14 cellular contexts compared by ENCODE assay signal in genomic region chr4:155604718-155605601, GRCh38.
DNase-seq lines count a peak whose midpoint lies in the region; ATAC-seq, FAIRE-seq and TF ChIP-seq lines count a peak whose summit lies in the region.
"Had no signal": no experiment of that assay in that cellular context is flagged by ENCODE, and none has a peak within 500 bp of the region (broad histone marks: within the 10 kb centered on the region; RNA-seq: fewer than 3 reads in every experiment).

No MANE protein-coding gene starts in this region.

- TF ChIP-seq CTCF in AG09319 (IDR thresholded peaks at IDR 0.05; ENCODE audit: low read depth, low read length) (no peak), bronchial epithelial cell (IDR thresholded peaks at IDR 0.05; ENCODE audit: insufficient read depth, low read length, severe bottlenecking) (no peak)

- H3K27me3 ChIP-seq in bronchial epithelial cell (ENCODE audit: control insufficient read depth, insufficient read depth, low read length) = no peaks in the 10 kb centered on the region

- no peak for ATAC-seq in GM21526 (IDR thresholded peaks at IDR 0.05; ENCODE audit: low FRiP score, unreplicated experiment)
- ATAC-seq in HG03139 (IDR thresholded peaks at IDR 0.05; ENCODE audit: unreplicated experiment) = no peak
- ATAC-seq: Panc1 had no signal

- H3K36me3 ChIP-seq in bronchial epithelial cell (ENCODE audit: control insufficient read depth, insufficient read depth, low read length) = no peaks in the 10 kb centered on the region

- no peak overlapping the region for H3K4me3 ChIP-seq in bronchial epithelial cell (ENCODE audit: low read depth, low read length)

- no peak for FAIRE-seq in bronchial epithelial cell (lab: Jason Lieb, UNC)
- no peak for FAIRE-seq in GM19239 (lab: Jason Lieb, UNC)

- DNase-seq in AG09319 (ENCODE audit: extremely low read depth, low read depth) (peak; percentile 81), LHCN-M2 (ENCODE audit: low read depth) (peak; percentile 13), bronchial epithelial cell (ENCODE audit: low read depth) (peak; percentile 77), myocyte (ENCODE audit: low read depth) (peak; percentile 10), GM19239 (ENCODE audit: insufficient read length, low spot score) (no peak), NCI-H1417 treated with DMSO at 0.1 percent for 48 hours (lab: John Stamatoyannopoulos, UW) (no peak)
- DNase-seq: activated CD8-positive, alpha-beta memory T cell treated with anti-CD3 and anti-CD28 coated beads, Interleukin-2, amount 50 U/mL, for 4 hours; CD4-positive, alpha-beta memory T cell; NCI-H2107; stimulated activated CD4-positive, alpha-beta T cell treated with anti-CD3 and anti-CD28 coated beads, Interleukin-15, amount 100 ng/mL, for 24 hours; stimulated activated CD8-positive, alpha-beta memory T cell treated with anti-CD3 and anti-CD28 coated beads, Interleukin-4, amount 100 ng/mL, for 48 hours had no signal

Comparison
In these comparisons a context has a peak if more than half of its experiments do, and no peak if none do; other contexts are left out.
1. DNase-seq: peak in AG09319 (single experiment), LHCN-M2 (single experiment), bronchial epithelial cell (single experiment) and myocyte (single experiment); none in GM19239 (single experiment) and NCI-H1417 treated with DMSO at 0.1 percent for 48 hours (single experiment).